In genomic region chr7:53111061-53111460, GRCh38 we compare ENCODE assay signal across 14 cellular contexts.
"Had no signal": no experiment of that assay in that cellular context is flagged by ENCODE, and none has a peak within 500 bp of the region (broad histone marks: within the 10 kb centered on the region; RNA-seq: fewer than 3 reads in every experiment).

No MANE protein-coding gene starts in this region.

- H3K36me3 ChIP-seq: adrenal gland, ovary, stomach, thoracic aorta had no signal

- DNase-seq: activated CD4-positive, alpha-beta T cell treated with anti-CD3 and anti-CD28 coated beads, Interleukin-2, amount 10 ng/mL, durations not matched to agents 7 days and 5 days; activated CD4-positive, CD25-positive, alpha-beta regulatory T cell; activated CD8-positive, alpha-beta memory T cell treated with anti-CD3 and anti-CD28 coated beads for 24 hours; activated naive CD4-positive, alpha-beta T cell treated with anti-CD3 and anti-CD28 coated beads for 36 hours; adrenal gland; effector CD4-positive, alpha-beta T cell; immature natural killer cell; ovary; stimulated activated CD4-positive, alpha-beta T cell treated with anti-CD3 and anti-CD28 coated beads, Interleukin-4, amount 100 ng/mL, for 4 hours; stomach; T-helper 17 cell had no signal

- H3K4me3 ChIP-seq: adrenal gland, ovary, stomach, thoracic aorta had no signal

- H3K4me1 ChIP-seq: adrenal gland, stomach had no signal

- FAIRE-seq: colon, TTC549 had no signal

- H3K9me3 ChIP-seq: adrenal gland, ovary, stomach, thoracic aorta had no signal

- H3K27me3 ChIP-seq: adrenal gland, ovary, stomach had no signal

- H3K27ac ChIP-seq: adrenal gland, ovary, stomach, thoracic aorta had no signal
